Comparison of ENCODE assay signal across 19 cellular contexts in genomic region chr2:182595650-182596049, GRCh38.
DNase-seq lines count a peak whose midpoint lies in the region; ATAC-seq and TF ChIP-seq lines count a peak whose summit lies in the region.
"Had no signal": no experiment of that assay in that cellular context is flagged by ENCODE, and none has a peak within 500 bp of the region (broad histone marks: within the 10 kb centered on the region; RNA-seq: fewer than 3 reads in every experiment).

No MANE protein-coding gene starts in this region.

- H3K4me3 Mint-ChIP-seq in GM23338 = no peak overlapping the region
- H3K4me3 Mint-ChIP-seq in progenitor cell of endocrine pancreas (ENCODE audit: low read depth) = no peak overlapping the region
- H3K4me3 Mint-ChIP-seq: CD14-positive monocyte; CD4-positive, alpha-beta memory T cell; HFFc6 had no signal

- H3K27ac Mint-ChIP-seq in GM23338 (no peak overlapping the region), progenitor cell of endocrine pancreas (no peak overlapping the region)
- H3K27ac Mint-ChIP-seq: CD4-positive, alpha-beta memory T cell; HFFc6 had no signal

- H3K4me3 ChIP-seq in GM23338 = no peak overlapping the region
- H3K4me3 ChIP-seq in osteoblast (ENCODE audit: insufficient read depth, low read length) = no peak overlapping the region
- no peak overlapping the region for H3K4me3 ChIP-seq in aorta (ENCODE audit: low read length in 2 of 2)
- H3K4me3 ChIP-seq: BLaER1 had no signal

- TF ChIP-seq CTCF in GM23338 (conservative IDR thresholded peaks at IDR 0.05; ENCODE audit: low read depth in 2 of 2) (no peak), foreskin keratinocyte (conservative IDR thresholded peaks at IDR 0.05) (no peak), osteoblast (IDR thresholded peaks at IDR 0.05; ENCODE audit: extremely low read depth, low read depth, low read length) (no peak), progenitor cell of endocrine pancreas (IDR thresholded peaks at IDR 0.05; ENCODE audit: unreplicated experiment) (no peak)

- no peaks in the 10 kb centered on the region for H3F3A ChIP-seq in GM23338 (replicated peaks; ENCODE audit: low read depth)

- peaks cover 2% of the 10 kb centered on the region for H3K27me3 Mint-ChIP-seq in GM23338 (ENCODE audit: insufficient read depth, low read depth, poor library complexity)
- no peaks in the 10 kb centered on the region for H3K27me3 Mint-ChIP-seq in progenitor cell of endocrine pancreas

- ATAC-seq in GM23338 (no peak), foreskin keratinocyte (peak; percentile 18), HG02870 (IDR thresholded peaks at IDR 0.05; ENCODE audit: unreplicated experiment) (no peak), GM18498 (IDR thresholded peaks at IDR 0.05; ENCODE audit: unreplicated experiment) (no peak), aorta (ENCODE audit: low FRiP score) (no peak)
- ATAC-seq: HCT116, HepG2 had no signal

- H3K79me2 ChIP-seq in GM23338 (replicated peaks; ENCODE audit: insufficient read depth) (no peaks in the 10 kb centered on the region), osteoblast (ENCODE audit: insufficient read depth, low read length) (no peaks in the 10 kb centered on the region)

- H3K4me1 ChIP-seq in GM23338 (ENCODE audit: insufficient read depth) (peaks cover 44% of the 10 kb centered on the region), foreskin keratinocyte (peaks cover 24% of the 10 kb centered on the region), osteoblast (ENCODE audit: insufficient read depth, low read length) (peaks cover 36% of the 10 kb centered on the region), aorta (ENCODE audit: control insufficient read depth in 1 of 2, insufficient read depth in 2 of 2, low read length in 2 of 2) (no peaks in the 10 kb centered on the region)
- H3K4me1 ChIP-seq: BLaER1 had no signal

- H3K36me3 ChIP-seq in GM23338 (ENCODE audit: insufficient read depth) (no peaks in the 10 kb centered on the region), osteoblast (ENCODE audit: insufficient read depth, low read length) (no peaks in the 10 kb centered on the region), aorta (ENCODE audit: control insufficient read depth in 1 of 2, insufficient read depth in 2 of 2, low read length in 1 of 2) (peaks cover 0 to 1% of the 10 kb centered on the region in 2 donors)
- H3K36me3 ChIP-seq: BLaER1 had no signal

- H3K9me3 ChIP-seq in osteoblast (ENCODE audit: low read depth, low read length) = no peaks in the 10 kb centered on the region
- H3K9me3 ChIP-seq in aorta (ENCODE audit: control insufficient read depth, low read length) = peaks cover 1% of the 10 kb centered on the region
- H3K9me3 ChIP-seq: BLaER1 had no signal

- 92 to 95% methylated on average over 2 of the region's 2 CpGs for WGBS in aorta, 2 donors

- H3K27ac ChIP-seq in GM23338 (ENCODE audit: low read depth) = no peak overlapping the region
- peak overlapping the region; percentile 50 for H3K27ac ChIP-seq in angular gyrus (ENCODE audit: low read depth, low read length)
- no peak overlapping the region for H3K27ac ChIP-seq in foreskin keratinocyte
- H3K27ac ChIP-seq in osteoblast (ENCODE audit: low read depth, low read length) = no peak overlapping the region
- H3K27ac ChIP-seq in aorta (ENCODE audit: low read depth in 1 of 2, low read length in 2 of 2) = no peak overlapping the region
- H3K27ac ChIP-seq: BLaER1 had no signal

- H3K4me2 ChIP-seq in GM23338 (no peak overlapping the region), osteoblast (ENCODE audit: insufficient read depth, low read length) (no peak overlapping the region)
- H3K4me2 ChIP-seq: BLaER1 had no signal

- H3K36me3 Mint-ChIP-seq in GM23338 (ENCODE audit: low read depth) (no peaks in the 10 kb centered on the region), progenitor cell of endocrine pancreas (ENCODE audit: insufficient read depth) (no peaks in the 10 kb centered on the region)
- H3K36me3 Mint-ChIP-seq: CD14-positive monocyte; CD4-positive, alpha-beta memory T cell had no signal

- intact Hi-C loops in aorta (cut with DNase I) = no loop called here

- H4K20me1 ChIP-seq in GM23338 (replicated peaks; ENCODE audit: insufficient read depth) (no peaks in the 10 kb centered on the region), osteoblast (ENCODE audit: insufficient read depth, low read length) (no peaks in the 10 kb centered on the region)
- H4K20me1 ChIP-seq: BLaER1 had no signal

- H3K9me3 Mint-ChIP-seq in GM23338 (no peaks in the 10 kb centered on the region), progenitor cell of endocrine pancreas (ENCODE audit: low read depth) (no peaks in the 10 kb centered on the region)
- H3K9me3 Mint-ChIP-seq: CD14-positive monocyte; CD4-positive, alpha-beta memory T cell; HFFc6 had no signal

- DNase-seq in GM23338 (ENCODE audit: low spot score) (peak; percentile 8), foreskin keratinocyte (no peak), osteoblast (ENCODE audit: insufficient read length, low spot score, missing footprints) (peak; percentile 73), progenitor cell of endocrine pancreas (ENCODE audit: low spot score, unreplicated experiment) (no peak), aorta (no peak)
- DNase-seq: 8988T; CD4-positive, alpha-beta memory T cell; DMS79 treated with DMSO at 0.1 percent for 48 hours; GF-D8; GOT3; H7; HFFc6 had no signal

- peak overlapping the region; percentile 44; the same call in 1 of the 2 replicates for H2AFZ ChIP-seq in GM23338
- H2AFZ ChIP-seq in osteoblast (ENCODE audit: low read length) = peak overlapping the region; percentile 44

- H3K4me1 Mint-ChIP-seq in GM23338 (peaks cover 51% of the 10 kb centered on the region), progenitor cell of endocrine pancreas (ENCODE audit: low read depth) (peaks cover 2% of the 10 kb centered on the region)
- H3K4me1 Mint-ChIP-seq: CD14-positive monocyte; CD4-positive, alpha-beta memory T cell had no signal

- H3K9me2 ChIP-seq in GM23338 (ENCODE audit: insufficient read depth) = no peaks in the 10 kb centered on the region

- H3K27me3 ChIP-seq in GM23338 (ENCODE audit: insufficient read depth) (no peaks in the 10 kb centered on the region), foreskin keratinocyte (no peaks in the 10 kb centered on the region), osteoblast (ENCODE audit: insufficient read depth, low read length) (no peaks in the 10 kb centered on the region), aorta (ENCODE audit: control insufficient read depth in 1 of 2, insufficient read depth in 2 of 2, low read length in 1 of 2) (no peaks in the 10 kb centered on the region)
- H3K27me3 ChIP-seq: BLaER1 had no signal

TF ChIP-seq in GM23338, 12 proteins besides CTCF, POLR2A, EP300 and RAD21 (continues in another document):
- TF ChIP-seq JUNB (IDR thresholded peaks at IDR 0.05; ENCODE audit: unreplicated experiment) (no peak), CREB1 (CRISPR knock-in tag; IDR thresholded peaks at IDR 0.05; ENCODE audit: low read depth) (no peak)

Comparison
In these comparisons a context has a peak if more than half of its experiments do, and no peak if none do; other contexts are left out.
1. DNase-seq: peak in GM23338 (single experiment) and osteoblast (single experiment); none in foreskin keratinocyte (0 of 2), progenitor cell of endocrine pancreas (single experiment) and aorta (0 of 2).